38 cellular contexts compared by ENCODE assay signal in genomic region chr4:8431553-8431952, GRCh38.
"Had no signal": no experiment of that assay in that cellular context is flagged by ENCODE, and none has a peak within 500 bp of the region (broad histone marks: within the 10 kb centered on the region; RNA-seq: fewer than 3 reads in every experiment).

No MANE protein-coding gene starts in this region.

- H3K27me3 ChIP-seq: brain microvascular endothelial cell had no signal

- ATAC-seq: activated naive CD8-positive, alpha-beta T cell treated with anti-CD3 and anti-CD28 coated beads, Interleukin-2, amount 50 U/mL, for 24 hours; activated T-cell treated with anti-CD3 and anti-CD28 coated beads, Interleukin-2, amount 50 U/mL, for 4 hours; PC-3; Right ventricle myocardium inferior; SK-N-SH treated with all-trans-retinoic acid at 6 μM for 48 hours; T-cell had no signal

- FAIRE-seq: RCC 7860 had no signal

- H3K9ac ChIP-seq: KMS-11 had no signal

- H3K4me2 ChIP-seq: KMS-11 had no signal

- H3K27ac ChIP-seq: brain microvascular endothelial cell, KMS-11, RWPE1, VCaP had no signal

- DNase-seq: activated B cell treated with CpG ODN at 0.5 μM for 24 hours; activated CD4-positive, alpha-beta memory T cell treated with anti-CD3 and anti-CD28 coated beads for 36 hours; activated CD4-positive, alpha-beta T cell treated with anti-CD3 and anti-CD28 coated beads for 4 hours; activated CD4-positive, alpha-beta T cell treated with anti-CD3 and anti-CD28 coated beads, Interleukin-2, amount 50 U/mL, for 1 hour; activated CD4-positive, CD25-positive, alpha-beta regulatory T cell treated with anti-CD3 and anti-CD28 coated beads, Interleukin-2, amount 50 U/mL, for 72 hours; activated CD8-positive, alpha-beta memory T cell treated with anti-CD3 and anti-CD28 coated beads, Interleukin-2, amount 50 U/mL, for 4 hours; activated gamma-delta T cell treated with Interleukin-2 at 50 U/mL for 16 hours; activated naive CD4-positive, alpha-beta T cell treated with anti-CD3 and anti-CD28 coated beads, Interleukin-2, amount 10 ng/mL, durations not matched to agents 7 days and 5 days; activated naive CD8-positive, alpha-beta T cell treated with anti-CD3 and anti-CD28 coated beads, Interleukin-2, amount 50 U/mL, for 24 hours; activated T-cell treated with anti-CD3 and anti-CD28 coated beads for 4 hours; activated T-cell treated with anti-CD3 and anti-CD28 coated beads, Interleukin-2, amount 50 U/mL, for 4 hours; anterior cingulate cortex; brain microvascular endothelial cell; MM.1S; NCI-H1092; NCI-H1417; NCI-H146; NCI-H187; NCI-H2029 treated with DMSO at 0.1 percent for 48 hours; NCI-H2107; NCI-H2171; NCI-H510A; NCI-H526; NCI-H748 treated with DMSO at 0.1 percent for 48 hours; NK-92 treated with Interleukin-12 subunit alpha and Interleukin-12 subunit beta, amount 100 ng/mL, for 24 hours; PC-3; SIG-M5; T-cell; T-helper 2 cell; T-helper 9 cell had no signal

- H3K36me3 ChIP-seq: brain microvascular endothelial cell had no signal

- H3K9me3 Mint-ChIP-seq: activated B cell treated with CpG ODN at 0.5 μM for 24 hours; activated CD4-positive, alpha-beta memory T cell treated with anti-CD3 and anti-CD28 coated beads for 36 hours; activated naive CD4-positive, alpha-beta T cell treated with anti-CD3 and anti-CD28 coated beads, Interleukin-2, amount 10 ng/mL, durations not matched to agents 7 days and 5 days; activated naive CD8-positive, alpha-beta T cell treated with anti-CD3 and anti-CD28 coated beads, Interleukin-2, amount 50 U/mL, for 24 hours; activated T-cell treated with anti-CD3 and anti-CD28 coated beads, Interleukin-2, amount 50 U/mL, for 4 hours; activated T-helper 1 cell treated with anti-CD3 and anti-CD28 coated beads, Interleukin-12 subunit alpha, Interleukin-12 subunit beta, Interleukin-2, Interleukin-4 antibody, amounts not matched to agents 30 ng/mL and 10 ng/mL and 1 ng/mL, durations not matched to agents 14 hours and 24 hours and 36 hours; T-cell had no signal

- H3K27me3 Mint-ChIP-seq: activated B cell treated with CpG ODN at 0.5 μM for 24 hours; activated CD4-positive, alpha-beta memory T cell treated with anti-CD3 and anti-CD28 coated beads for 36 hours; activated naive CD8-positive, alpha-beta T cell; activated naive CD8-positive, alpha-beta T cell treated with anti-CD3 and anti-CD28 coated beads, Interleukin-2, amount 50 U/mL, for 24 hours; T-cell had no signal

- H3K4me3 Mint-ChIP-seq: activated B cell treated with CpG ODN at 0.5 μM for 24 hours; activated CD4-positive, alpha-beta memory T cell treated with anti-CD3 and anti-CD28 coated beads for 36 hours; activated naive CD4-positive, alpha-beta T cell treated with anti-CD3 and anti-CD28 coated beads, Interleukin-2, amount 10 ng/mL, durations not matched to agents 7 days and 5 days; activated naive CD8-positive, alpha-beta T cell; activated naive CD8-positive, alpha-beta T cell treated with anti-CD3 and anti-CD28 coated beads, Interleukin-2, amount 50 U/mL, for 24 hours; activated T-cell treated with anti-CD3 and anti-CD28 coated beads, Interleukin-2, amount 50 U/mL, for 4 hours; activated T-helper 1 cell treated with anti-CD3 and anti-CD28 coated beads, Interleukin-12 subunit alpha, Interleukin-12 subunit beta, Interleukin-2, Interleukin-4 antibody, amounts not matched to agents 30 ng/mL and 10 ng/mL and 1 ng/mL, durations not matched to agents 14 hours and 24 hours and 36 hours; T-cell had no signal

- H3K27ac Mint-ChIP-seq: activated B cell treated with CpG ODN at 0.5 μM for 24 hours; activated CD4-positive, alpha-beta memory T cell treated with anti-CD3 and anti-CD28 coated beads for 36 hours; activated naive CD4-positive, alpha-beta T cell treated with anti-CD3 and anti-CD28 coated beads, Interleukin-2, amount 10 ng/mL, durations not matched to agents 7 days and 5 days; activated naive CD8-positive, alpha-beta T cell; activated naive CD8-positive, alpha-beta T cell treated with anti-CD3 and anti-CD28 coated beads, Interleukin-2, amount 50 U/mL, for 24 hours; activated T-helper 1 cell treated with anti-CD3 and anti-CD28 coated beads, Interleukin-12 subunit alpha, Interleukin-12 subunit beta, Interleukin-2, Interleukin-4 antibody, amounts not matched to agents 30 ng/mL and 10 ng/mL and 1 ng/mL, durations not matched to agents 14 hours and 24 hours and 36 hours; T-cell had no signal
